In the genomic region with DNA sequence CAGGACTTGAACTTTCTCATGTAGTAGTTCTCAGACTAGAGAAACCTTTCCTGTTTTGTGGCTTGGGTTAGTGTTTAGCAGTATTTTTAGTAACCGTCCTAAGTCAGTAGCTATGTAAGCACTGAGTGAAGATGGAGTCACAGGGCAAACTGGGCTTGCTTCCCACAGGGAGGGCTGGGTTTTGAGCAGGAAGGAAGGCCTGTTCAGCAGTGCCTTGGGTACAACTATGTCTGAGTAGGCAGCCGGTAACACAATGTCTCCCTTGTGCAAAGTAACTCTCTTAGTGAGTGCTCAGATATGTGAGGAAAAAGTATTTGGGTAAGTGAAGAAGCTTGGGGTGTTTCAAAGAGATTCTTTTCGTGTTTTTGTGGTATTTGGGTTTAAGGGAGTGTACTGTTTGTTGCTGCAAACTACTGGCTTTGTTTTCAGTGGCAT, we compare ENCODE assay signal across 8 cellular contexts.
DNase-seq lines count a peak whose midpoint lies in the region; ATAC-seq lines count a peak whose summit lies in the region.

No MANE protein-coding gene starts in this region.

- no peaks in the 10 kb centered on the region for H3K27me3 ChIP-seq in neuronal stem cell (ENCODE audit: control insufficient read depth in 3 of 3, insufficient read depth in 3 of 3, low read depth in 1 of 3, low read length in 3 of 3)

- peak; percentile 51 for ATAC-seq in GM18508 (IDR thresholded peaks at IDR 0.05; ENCODE audit: insufficient read depth, unreplicated experiment)
- no peak for ATAC-seq in HG03159 (IDR thresholded peaks at IDR 0.05; ENCODE audit: unreplicated experiment)
- no peak for ATAC-seq in HG03095 (IDR thresholded peaks at IDR 0.05; ENCODE audit: unreplicated experiment)

- H2BK5ac ChIP-seq in neuronal stem cell (ENCODE audit: low read length): no peak overlapping the region

- no peak overlapping the region for H4K8ac ChIP-seq in neuronal stem cell (ENCODE audit: low read depth, low read length)

- WGBS in neuronal stem cell (ENCODE audit: extremely low coverage in 2 of 2, insufficient read length in 2 of 2, insufficient replicate concordance in 1 of 2), 2 donors: 100% methylated on average over 1 of the region's 3 CpGs; no CpG with 5 or more reads in 1 of the 2 donors

- H3K27ac ChIP-seq in neuronal stem cell (replicated peaks; ENCODE audit: low read length): peak overlapping the region; percentile 21

- no peak overlapping the region for H3K4ac ChIP-seq in neuronal stem cell (ENCODE audit: low read length)

- H3K4me2 ChIP-seq in neuronal stem cell (ENCODE audit: insufficient read depth, low read length, poor library complexity, severe bottlenecking): no peak overlapping the region

- DNase-seq in HS-5 (ENCODE audit: low read depth) (peak; percentile 64), globus pallidus (ENCODE audit: low spot score) (peak; percentile 94), neuronal stem cell (ENCODE audit: low spot score) (no peak), OCI-M2 (lab: John Stamatoyannopoulos, UW; ENCODE audit: unreplicated experiment) (no peak)
- DNase-seq in activated gamma-delta T cell treated with anti-CD3 and anti-CD28 coated beads, Interleukin-2, amount 50 U/mL, for 16 hours (ENCODE audit: low read depth): peak; percentile 4

- no peak overlapping the region for H2AK5ac ChIP-seq in neuronal stem cell (ENCODE audit: low read depth, low read length)

- no peak overlapping the region for H4K91ac ChIP-seq in neuronal stem cell (ENCODE audit: low read depth, low read length, poor library complexity)

- H3K18ac ChIP-seq in neuronal stem cell (ENCODE audit: low read length): no peak overlapping the region

- H3K79me1 ChIP-seq in neuronal stem cell (ENCODE audit: low read depth, low read length): no peaks in the 10 kb centered on the region

- H2BK12ac ChIP-seq in neuronal stem cell (ENCODE audit: low read length): no peak overlapping the region

- no peaks in the 10 kb centered on the region for H3K9me3 ChIP-seq in neuronal stem cell (replicated peaks in 1 of 2; ENCODE audit: control insufficient read depth in 2 of 2, insufficient read depth in 1 of 2, low read depth in 1 of 2, low read length in 2 of 2)

- H2BK15ac ChIP-seq in neuronal stem cell (ENCODE audit: low read length): no peak overlapping the region

- H2BK120ac ChIP-seq in neuronal stem cell (ENCODE audit: low read depth, low read length): no peak overlapping the region

- H2AFZ ChIP-seq in neuronal stem cell (ENCODE audit: low read length): peak overlapping the region; percentile 55

- H3K36me3 ChIP-seq in neuronal stem cell (replicated peaks in 1 of 2; ENCODE audit: control insufficient read depth in 2 of 2, insufficient read depth in 2 of 2, low read length in 2 of 2): peaks cover 0 to 24% of the 10 kb centered on the region in 2 donors

- peaks cover 5 to 6% of the 10 kb centered on the region in 2 donors for H3K4me1 ChIP-seq in neuronal stem cell (ENCODE audit: control insufficient read depth in 2 of 2, insufficient read depth in 1 of 2, low read depth in 1 of 2, low read length in 2 of 2)

- H3K23ac ChIP-seq in neuronal stem cell (ENCODE audit: low read depth, low read length, poor library complexity): no peak overlapping the region

- no peak overlapping the region for H3K9ac ChIP-seq in neuronal stem cell (ENCODE audit: low read depth, low read length, poor library complexity)

- no peak overlapping the region for H3K14ac ChIP-seq in neuronal stem cell (ENCODE audit: low read length)

- peak overlapping the region in 1 of 2 donors; percentile 18 for H3K4me3 ChIP-seq in neuronal stem cell (ENCODE audit: low read length in 2 of 2)

Comparison
In these comparisons a context has a peak if more than half of its experiments do, and no peak if none do; other contexts are left out.
1. DNase-seq: peak in HS-5 (single experiment), activated gamma-delta T cell treated with anti-CD3 and anti-CD28 coated beads, Interleukin-2, amount 50 U/mL, for 16 hours (single experiment) and globus pallidus (single experiment); none in neuronal stem cell (single experiment) and OCI-M2 (single experiment).